8 cellular contexts compared by ENCODE assay signal in the genomic region with DNA sequence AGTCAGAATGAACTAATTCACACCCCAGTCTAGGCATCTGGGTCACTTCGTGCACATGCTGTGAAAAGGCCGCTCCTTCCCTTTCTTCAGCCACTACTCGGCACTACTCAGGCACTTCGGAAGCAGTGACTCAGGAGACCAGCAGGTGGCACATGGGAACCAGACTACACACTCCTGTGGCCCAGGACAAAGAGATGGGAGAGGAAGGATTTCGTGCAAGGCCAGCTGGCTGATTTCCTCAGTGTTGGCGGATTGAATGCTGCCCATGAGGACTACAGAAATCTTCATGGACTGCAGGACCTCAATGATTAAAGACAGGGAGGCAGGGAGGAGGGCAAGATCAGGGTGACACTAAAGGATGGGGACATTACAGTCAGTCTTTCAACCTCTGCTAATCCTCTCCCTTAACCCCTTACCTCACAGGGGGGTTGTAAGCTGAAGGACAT.
DNase-seq lines count a peak whose midpoint lies in the region; ATAC-seq, FAIRE-seq and TF ChIP-seq lines count a peak whose summit lies in the region.

No MANE protein-coding gene starts in this region.

- H3K4me1 Mint-ChIP-seq in activated CD8-positive, alpha-beta T cell treated with anti-CD3 and anti-CD28 coated beads for 36 hours (ENCODE audit: low read depth): peaks cover 8% of the 10 kb centered on the region
- peaks cover 15% of the 10 kb centered on the region for H3K4me1 Mint-ChIP-seq in mesothelial cell of epicardium
- H3K4me1 Mint-ChIP-seq in stimulated activated memory B cell treated with anti-CD40 and anti-IgM and Interleukin-4, amounts not matched to agents 10 μg/mL and 1 μg/mL and 100 μg/mL, for 72 hours: peaks cover 30% of the 10 kb centered on the region

- H3K27me3 Mint-ChIP-seq in activated CD8-positive, alpha-beta T cell treated with anti-CD3 and anti-CD28 coated beads for 36 hours: no peaks in the 10 kb centered on the region
- H3K27me3 Mint-ChIP-seq in mesothelial cell of epicardium (ENCODE audit: low read depth): no peaks in the 10 kb centered on the region
- no peaks in the 10 kb centered on the region for H3K27me3 Mint-ChIP-seq in stimulated activated memory B cell treated with anti-CD40 and anti-IgM and Interleukin-4, amounts not matched to agents 10 μg/mL and 1 μg/mL and 100 μg/mL, for 72 hours

- POLR2A ChIA-PET in activated CD8-positive, alpha-beta T cell treated with anti-CD3 and anti-CD28 coated beads for 36 hours (lab: Charles Lee): no interaction called here

- CTCF ChIA-PET in activated CD8-positive, alpha-beta T cell treated with anti-CD3 and anti-CD28 coated beads for 36 hours (lab: Charles Lee): interaction anchor here (0.7 to 2.3 kb wide), 10 partner anchors 9 to 938 kb away, joined by 3 to 9 read pairs (median 3); no protein-coding TSS in a partner anchor

- DNase-seq in D341Med (ENCODE audit: low spot score) (peak; percentile 85), HK-2 (ENCODE audit: unreplicated experiment) (peak; percentile 81), NCI-H82 (lab: John Stamatoyannopoulos, UW) (peak; percentile 93), mesothelial cell of epicardium (ENCODE audit: low spot score in 2 of 2, unreplicated experiment in 2 of 2) (peak; percentile 43 to 83)
- DNase-seq in activated CD8-positive, alpha-beta T cell treated with anti-CD3 and anti-CD28 coated beads for 36 hours: peak; percentile 74

- H3K4me3 Mint-ChIP-seq in activated CD8-positive, alpha-beta T cell treated with anti-CD3 and anti-CD28 coated beads for 36 hours: no peak overlapping the region
- no peak overlapping the region for H3K4me3 Mint-ChIP-seq in mesothelial cell of epicardium
- no peak overlapping the region for H3K4me3 Mint-ChIP-seq in stimulated activated memory B cell treated with anti-CD40 and anti-IgM and Interleukin-4, amounts not matched to agents 10 μg/mL and 1 μg/mL and 100 μg/mL, for 72 hours

- no peak overlapping the region for H3K27ac Mint-ChIP-seq in activated CD8-positive, alpha-beta T cell treated with anti-CD3 and anti-CD28 coated beads for 36 hours
- no peak overlapping the region for H3K27ac Mint-ChIP-seq in mesothelial cell of epicardium
- H3K27ac Mint-ChIP-seq in stimulated activated memory B cell treated with anti-CD40 and anti-IgM and Interleukin-4, amounts not matched to agents 10 μg/mL and 1 μg/mL and 100 μg/mL, for 72 hours: peak overlapping the region; percentile 46

- H3K36me3 Mint-ChIP-seq in activated CD8-positive, alpha-beta T cell treated with anti-CD3 and anti-CD28 coated beads for 36 hours (ENCODE audit: low read depth): no peaks in the 10 kb centered on the region
- H3K36me3 Mint-ChIP-seq in mesothelial cell of epicardium: no peaks in the 10 kb centered on the region
- H3K36me3 Mint-ChIP-seq in stimulated activated memory B cell treated with anti-CD40 and anti-IgM and Interleukin-4, amounts not matched to agents 10 μg/mL and 1 μg/mL and 100 μg/mL, for 72 hours: no peaks in the 10 kb centered on the region

- no peaks in the 10 kb centered on the region for H3K9me3 Mint-ChIP-seq in activated CD8-positive, alpha-beta T cell treated with anti-CD3 and anti-CD28 coated beads for 36 hours
- no peaks in the 10 kb centered on the region for H3K9me3 Mint-ChIP-seq in mesothelial cell of epicardium
- no peaks in the 10 kb centered on the region for H3K9me3 Mint-ChIP-seq in stimulated activated memory B cell treated with anti-CD40 and anti-IgM and Interleukin-4, amounts not matched to agents 10 μg/mL and 1 μg/mL and 100 μg/mL, for 72 hours

- ATAC-seq in GM21360 (IDR thresholded peaks at IDR 0.05; ENCODE audit: unreplicated experiment): peak; percentile 50
- ATAC-seq in activated CD8-positive, alpha-beta T cell treated with anti-CD3 and anti-CD28 coated beads for 36 hours: peak; percentile 87
- ATAC-seq in stimulated activated memory B cell treated with anti-CD40 and anti-IgM and Interleukin-4, amounts not matched to agents 10 μg/mL and 1 μg/mL and 100 μg/mL, for 72 hours: peak; percentile 78

- intact Hi-C loops in activated CD8-positive, alpha-beta T cell treated with anti-CD3 and anti-CD28 coated beads for 36 hours (cut with micrococcal nuclease): no loop called here

- peak; percentile 69 for TF ChIP-seq CTCF in activated CD8-positive, alpha-beta T cell treated with anti-CD3 and anti-CD28 coated beads for 36 hours (IDR thresholded peaks at IDR 0.05)
- peak; percentile 79 for TF ChIP-seq CTCF in mesothelial cell of epicardium (IDR thresholded peaks at IDR 0.05; ENCODE audit: unreplicated experiment)

- peak; percentile 43 for FAIRE-seq in endometrium (lab: Jason Lieb, UNC)

Comparison
In these comparisons a context has a peak if more than half of its experiments do, and no peak if none do; other contexts are left out.
1. Peak in every context shown above with its lines: DNase-seq and ATAC-seq.